Comparison of ENCODE assay signal across 1 cellular context in genomic region chr5:78795757-78796156, GRCh38.
TF ChIP-seq lines count a peak whose summit lies in the region.

No MANE protein-coding gene starts in this region.

TF ChIP-seq in HepG2, 621 proteins besides CTCF, POLR2A, EP300 and RAD21 (continued from another document and continues in another):
- TF ChIP-seq ZHX2 (IDR thresholded peaks at IDR 0.05; ENCODE audit: low read depth) (no peak), ZHX2 (CRISPR knock-in tag; IDR thresholded peaks at IDR 0.05; ENCODE audit: borderline replicate concordance) (no peak), GATAD1 (CRISPR knock-in tag; IDR thresholded peaks at IDR 0.05) (no peak), AKNA (CRISPR knock-in tag; IDR thresholded peaks at IDR 0.05; ENCODE audit: borderline replicate concordance) (no peak), ZFP82 (CRISPR knock-in tag; IDR thresholded peaks at IDR 0.05; ENCODE audit: borderline replicate concordance) (no peak), THRA (CRISPR knock-in tag; IDR thresholded peaks at IDR 0.05; ENCODE audit: borderline replicate concordance) (no peak), BCL6 (CRISPR knock-in tag; IDR thresholded peaks at IDR 0.05) (peak; percentile 40; the same call in 1 of the 2 replicates), HMGA1 (CRISPR knock-in tag; conservative IDR thresholded peaks at IDR 0.05) (no peak), HMG20A (CRISPR knock-in tag; IDR thresholded peaks at IDR 0.05; ENCODE audit: borderline replicate concordance) (peak; percentile 19; the same call in 1 of the 2 replicates), HNF1A (IDR thresholded peaks at IDR 0.05; ENCODE audit: low read depth) (peak; percentile 58; the same call in 1 of the 2 replicates), HNF1A (CRISPR knock-in tag; IDR thresholded peaks at IDR 0.05; ENCODE audit: borderline replicate concordance) (no peak), AFF4 (CRISPR knock-in tag; IDR thresholded peaks at IDR 0.05) (no peak), ZFYVE20 (CRISPR knock-in tag; IDR thresholded peaks at IDR 0.05; ENCODE audit: borderline replicate concordance, low read depth) (no peak), ZNF256 (CRISPR knock-in tag; conservative IDR thresholded peaks at IDR 0.05) (no peak), ZNF639 (CRISPR knock-in tag; conservative IDR thresholded peaks at IDR 0.05) (no peak), TEAD3 (CRISPR knock-in tag; optimal IDR thresholded peaks at IDR 0.05; ENCODE audit: borderline replicate concordance) (peak; percentile 80), ZBTB3 (CRISPR knock-in tag; IDR thresholded peaks at IDR 0.05; ENCODE audit: borderline replicate concordance, low read depth) (no peak), MTF1 (CRISPR knock-in tag; IDR thresholded peaks at IDR 0.05) (no peak), SP5 (CRISPR knock-in tag; IDR thresholded peaks at IDR 0.05; ENCODE audit: borderline replicate concordance, low read depth) (no peak), ZNF275 (CRISPR knock-in tag; IDR thresholded peaks at IDR 0.05; ENCODE audit: borderline replicate concordance) (no peak), ZNF563 (CRISPR knock-in tag; IDR thresholded peaks at IDR 0.05) (no peak), KDM1A (CRISPR knock-in tag; IDR thresholded peaks at IDR 0.05) (no peak), NONO (IDR thresholded peaks at IDR 0.05) (no peak), NONO (CRISPR knock-in tag; conservative IDR thresholded peaks at IDR 0.05) (no peak), FOSL2 (CRISPR knock-in tag; IDR thresholded peaks at IDR 0.05) (peak; percentile 20; the same call in 1 of the 2 replicates), CBFB (CRISPR knock-in tag; IDR thresholded peaks at IDR 0.05) (peak; percentile 75; the same call in 1 of the 2 replicates), SOX6 (IDR thresholded peaks at IDR 0.05) (no peak), SOX6 (CRISPR knock-in tag; IDR thresholded peaks at IDR 0.05) (peak; percentile 37; the same call in 1 of the 2 replicates), UBTF (CRISPR knock-in tag; IDR thresholded peaks at IDR 0.05) (no peak)
